In the genomic region with DNA sequence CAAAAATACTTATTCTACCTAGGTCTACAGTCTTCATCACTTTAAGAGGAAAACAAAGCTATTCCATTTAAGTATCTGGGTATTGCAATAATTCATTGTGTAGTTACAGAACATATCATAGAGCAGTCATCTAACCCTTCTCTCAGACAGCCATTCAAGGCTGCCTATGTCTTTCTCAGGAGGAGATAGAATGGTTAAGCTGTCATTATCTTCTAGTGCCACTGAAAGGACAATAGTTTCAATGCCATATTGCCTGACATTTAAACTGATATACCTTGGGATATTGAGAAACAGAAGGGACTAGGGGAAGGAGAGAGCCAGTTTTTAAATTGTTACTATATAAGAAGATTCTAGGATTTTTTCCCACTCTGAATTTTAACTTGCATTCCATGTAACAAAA, we compare ENCODE assay signal across 39 cellular contexts.
"Had no signal": no experiment of that assay in that cellular context is flagged by ENCODE, and none has a peak within 500 bp of the region (broad histone marks: within the 10 kb centered on the region; RNA-seq: fewer than 3 reads in every experiment).

No MANE protein-coding gene starts in this region.

- H3K4me3 ChIP-seq: adrenal gland, ascending aorta, body of pancreas, breast epithelium, cardiac muscle cell had no signal

- H3K4me3 Mint-ChIP-seq: activated naive CD4-positive, alpha-beta T cell treated with anti-CD3 and anti-CD28 coated beads for 36 hours; activated naive CD4-positive, alpha-beta T cell treated with anti-CD3 and anti-CD28 coated beads, Interleukin-2, amount 10 ng/mL, durations not matched to agents 7 days and 5 days; activated naive CD4-positive, alpha-beta T cell treated with anti-CD3 and anti-CD28 coated beads, Interleukin-2, amount 50 U/mL, for 24 hours; activated naive CD8-positive, alpha-beta T cell; activated naive CD8-positive, alpha-beta T cell treated with anti-CD3 and anti-CD28 coated beads for 36 hours; activated naive CD8-positive, alpha-beta T cell treated with anti-CD3 and anti-CD28 coated beads, Interleukin-2, amount 10 ng/mL, durations not matched to agents 7 days and 5 days; activated naive CD8-positive, alpha-beta T cell treated with anti-CD3 and anti-CD28 coated beads, Interleukin-2, amount 50 U/mL, for 24 hours; activated T-cell treated with anti-CD3 and anti-CD28 coated beads, Interleukin-2, amount 50 U/mL, for 24 hours; activated T-cell treated with anti-CD3 and anti-CD28 coated beads, Interleukin-2, amount 50 U/mL, for 4 hours; activated T-cell treated with anti-CD3 and anti-CD28 coated beads, Interleukin-2, amount 50 U/mL, for 72 hours; activated T-helper 1 cell treated with anti-CD3 and anti-CD28 coated beads, Interleukin-12 subunit alpha, Interleukin-12 subunit beta, Interleukin-2, Interleukin-4 antibody, amounts not matched to agents 30 ng/mL and 10 ng/mL and 1 ng/mL, durations not matched to agents 14 hours and 24 hours and 36 hours; activated T-helper 17 cell treated with anti-CD3 and anti-CD28 coated beads, Interleukin-2, amount 50 U/mL, for 72 hours; brain; central memory CD8-positive, alpha-beta T cell had no signal

- H3K27ac ChIP-seq: adrenal gland, ascending aorta, body of pancreas, brain microvascular endothelial cell, breast epithelium, cardiac muscle cell had no signal

- ATAC-seq: activated naive CD4-positive, alpha-beta T cell treated with anti-CD3 and anti-CD28 coated beads, Interleukin-2, amount 50 U/mL, for 72 hours; activated naive CD8-positive, alpha-beta T cell treated with anti-CD3 and anti-CD28 coated beads, Interleukin-2, amount 50 U/mL, for 24 hours; activated T-cell treated with anti-CD3 and anti-CD28 coated beads, Interleukin-2, amount 50 U/mL, for 4 hours; activated T-cell treated with anti-CD3 and anti-CD28 coated beads, Interleukin-2, amount 50 U/mL, for 72 hours; activated T-helper 17 cell treated with anti-CD3 and anti-CD28 coated beads, Interleukin-2, amount 50 U/mL, for 72 hours; body of pancreas had no signal

- H3K27ac Mint-ChIP-seq: activated naive CD4-positive, alpha-beta T cell treated with anti-CD3 and anti-CD28 coated beads for 36 hours; activated naive CD4-positive, alpha-beta T cell treated with anti-CD3 and anti-CD28 coated beads, Interleukin-2, amount 10 ng/mL, durations not matched to agents 7 days and 5 days; activated naive CD4-positive, alpha-beta T cell treated with anti-CD3 and anti-CD28 coated beads, Interleukin-2, amount 50 U/mL, for 24 hours; activated naive CD4-positive, alpha-beta T cell treated with anti-CD3 and anti-CD28 coated beads, Interleukin-2, amount 50 U/mL, for 72 hours; activated naive CD8-positive, alpha-beta T cell; activated naive CD8-positive, alpha-beta T cell treated with anti-CD3 and anti-CD28 coated beads for 36 hours; activated naive CD8-positive, alpha-beta T cell treated with anti-CD3 and anti-CD28 coated beads, Interleukin-2, amount 10 ng/mL, durations not matched to agents 7 days and 5 days; activated naive CD8-positive, alpha-beta T cell treated with anti-CD3 and anti-CD28 coated beads, Interleukin-2, amount 50 U/mL, for 24 hours; activated T-cell treated with anti-CD3 and anti-CD28 coated beads, Interleukin-2, amount 50 U/mL, for 24 hours; activated T-cell treated with anti-CD3 and anti-CD28 coated beads, Interleukin-2, amount 50 U/mL, for 72 hours; activated T-helper 1 cell treated with anti-CD3 and anti-CD28 coated beads, Interleukin-12 subunit alpha, Interleukin-12 subunit beta, Interleukin-2, Interleukin-4 antibody, amounts not matched to agents 30 ng/mL and 10 ng/mL and 1 ng/mL, durations not matched to agents 14 hours and 24 hours and 36 hours; activated T-helper 17 cell treated with anti-CD3 and anti-CD28 coated beads, Interleukin-2, amount 50 U/mL, for 72 hours; activated T-helper 2 cell treated with anti-CD3 and anti-CD28 coated beads, Interferon-gamma antibody, Interleukin-2, Interleukin-4, amounts not matched to agents 10 μg/mL and 5 μg/mL and 100 μg/mL, durations not matched to agents 14 hours and 24 hours and 36 hours; brain had no signal

- H3K36me3 ChIP-seq: adrenal gland, ascending aorta, brain microvascular endothelial cell, breast epithelium, cardiac muscle cell had no signal

- H3K27me3 Mint-ChIP-seq: activated naive CD4-positive, alpha-beta T cell treated with anti-CD3 and anti-CD28 coated beads, Interleukin-2, amount 10 ng/mL, durations not matched to agents 7 days and 5 days; activated naive CD4-positive, alpha-beta T cell treated with anti-CD3 and anti-CD28 coated beads, Interleukin-2, amount 50 U/mL, for 24 hours; activated naive CD8-positive, alpha-beta T cell; activated naive CD8-positive, alpha-beta T cell treated with anti-CD3 and anti-CD28 coated beads for 36 hours; activated naive CD8-positive, alpha-beta T cell treated with anti-CD3 and anti-CD28 coated beads, Interleukin-2, amount 10 ng/mL, durations not matched to agents 7 days and 5 days; activated naive CD8-positive, alpha-beta T cell treated with anti-CD3 and anti-CD28 coated beads, Interleukin-2, amount 50 U/mL, for 24 hours; activated T-cell treated with anti-CD3 and anti-CD28 coated beads, Interleukin-2, amount 50 U/mL, for 24 hours; activated T-helper 17 cell treated with anti-CD3 and anti-CD28 coated beads, Interleukin-2, amount 50 U/mL, for 72 hours; brain; central memory CD8-positive, alpha-beta T cell had no signal

- H3K9me3 Mint-ChIP-seq: activated naive CD4-positive, alpha-beta T cell treated with anti-CD3 and anti-CD28 coated beads, Interleukin-2, amount 10 ng/mL, durations not matched to agents 7 days and 5 days; activated naive CD4-positive, alpha-beta T cell treated with anti-CD3 and anti-CD28 coated beads, Interleukin-2, amount 50 U/mL, for 24 hours; activated T-helper 1 cell treated with anti-CD3 and anti-CD28 coated beads, Interleukin-12 subunit alpha, Interleukin-12 subunit beta, Interleukin-2, Interleukin-4 antibody, amounts not matched to agents 30 ng/mL and 10 ng/mL and 1 ng/mL, durations not matched to agents 14 hours and 24 hours and 36 hours; activated T-helper 2 cell treated with anti-CD3 and anti-CD28 coated beads, Interferon-gamma antibody, Interleukin-2, Interleukin-4, amounts not matched to agents 10 μg/mL and 5 μg/mL and 100 μg/mL, durations not matched to agents 14 hours and 24 hours and 36 hours; brain had no signal

- H3K27me3 ChIP-seq: adrenal gland, ascending aorta, body of pancreas, brain microvascular endothelial cell, breast epithelium, cardiac muscle cell had no signal

- DNase-seq: activated effector memory CD4-positive, alpha-beta T cell treated with anti-CD3 and anti-CD28 coated beads, Interleukin-2, amount 50 U/mL, for 16 hours; activated effector memory CD4-positive, alpha-beta T cell treated with Interleukin-2 at 50 U/mL for 16 hours; activated gamma-delta T cell; activated gamma-delta T cell treated with Interleukin-2 at 50 U/mL for 16 hours; activated naive CD4-positive, alpha-beta T cell; activated naive CD4-positive, alpha-beta T cell treated with anti-CD3 and anti-CD28 coated beads for 36 hours; activated naive CD4-positive, alpha-beta T cell treated with anti-CD3 and anti-CD28 coated beads, Interleukin-2, amount 10 ng/mL, durations not matched to agents 7 days and 5 days; activated naive CD4-positive, alpha-beta T cell treated with anti-CD3 and anti-CD28 coated beads, Interleukin-2, amount 50 U/mL, for 16 hours; activated naive CD4-positive, alpha-beta T cell treated with Interleukin-2 at 50 U/mL for 16 hours; activated naive CD8-positive, alpha-beta T cell treated with anti-CD3 and anti-CD28 coated beads for 36 hours; activated naive CD8-positive, alpha-beta T cell treated with anti-CD3 and anti-CD28 coated beads, Interleukin-2, amount 10 ng/mL, durations not matched to agents 7 days and 5 days; activated naive CD8-positive, alpha-beta T cell treated with anti-CD3 and anti-CD28 coated beads, Interleukin-2, amount 50 U/mL, for 24 hours; activated T-cell treated with anti-CD3 and anti-CD28 coated beads, Interleukin-2, amount 50 U/mL, for 24 hours; activated T-cell treated with anti-CD3 and anti-CD28 coated beads, Interleukin-2, amount 50 U/mL, for 4 hours; activated T-cell treated with anti-CD3 and anti-CD28 coated beads, Interleukin-2, amount 50 U/mL, for 48 hours; activated T-cell treated with anti-CD3 and anti-CD28 coated beads, Interleukin-2, amount 50 U/mL, for 72 hours; adrenal gland; amniotic stem cell; amygdala; anterior cingulate cortex; aorta; body of pancreas; brain microvascular endothelial cell; caudate nucleus; central memory CD4-positive, alpha-beta T cell; cerebellar nuclear complex had no signal

- H3K4me1 ChIP-seq: adrenal gland, ascending aorta, body of pancreas, breast epithelium had no signal

- H3K9me3 ChIP-seq: adrenal gland, ascending aorta, body of pancreas, breast epithelium had no signal

- FAIRE-seq: bronchial epithelial cell, colon had no signal

- H3K4me1 Mint-ChIP-seq: activated naive CD4-positive, alpha-beta T cell treated with anti-CD3 and anti-CD28 coated beads, Interleukin-2, amount 10 ng/mL, durations not matched to agents 7 days and 5 days; activated naive CD4-positive, alpha-beta T cell treated with anti-CD3 and anti-CD28 coated beads, Interleukin-2, amount 50 U/mL, for 24 hours; activated naive CD8-positive, alpha-beta T cell treated with anti-CD3 and anti-CD28 coated beads for 36 hours; activated naive CD8-positive, alpha-beta T cell treated with anti-CD3 and anti-CD28 coated beads, Interleukin-2, amount 10 ng/mL, durations not matched to agents 7 days and 5 days; activated naive CD8-positive, alpha-beta T cell treated with anti-CD3 and anti-CD28 coated beads, Interleukin-2, amount 50 U/mL, for 24 hours; activated T-helper 17 cell treated with anti-CD3 and anti-CD28 coated beads, Interleukin-2, amount 50 U/mL, for 72 hours; brain; central memory CD8-positive, alpha-beta T cell had no signal

- H3K36me3 Mint-ChIP-seq: activated naive CD4-positive, alpha-beta T cell treated with anti-CD3 and anti-CD28 coated beads, Interleukin-2, amount 10 ng/mL, durations not matched to agents 7 days and 5 days; activated naive CD4-positive, alpha-beta T cell treated with anti-CD3 and anti-CD28 coated beads, Interleukin-2, amount 50 U/mL, for 24 hours; activated naive CD8-positive, alpha-beta T cell; activated naive CD8-positive, alpha-beta T cell treated with anti-CD3 and anti-CD28 coated beads for 36 hours; activated naive CD8-positive, alpha-beta T cell treated with anti-CD3 and anti-CD28 coated beads, Interleukin-2, amount 10 ng/mL, durations not matched to agents 7 days and 5 days; brain had no signal
